Comparison of ENCODE assay signal across 20 cellular contexts in the genomic region with DNA sequence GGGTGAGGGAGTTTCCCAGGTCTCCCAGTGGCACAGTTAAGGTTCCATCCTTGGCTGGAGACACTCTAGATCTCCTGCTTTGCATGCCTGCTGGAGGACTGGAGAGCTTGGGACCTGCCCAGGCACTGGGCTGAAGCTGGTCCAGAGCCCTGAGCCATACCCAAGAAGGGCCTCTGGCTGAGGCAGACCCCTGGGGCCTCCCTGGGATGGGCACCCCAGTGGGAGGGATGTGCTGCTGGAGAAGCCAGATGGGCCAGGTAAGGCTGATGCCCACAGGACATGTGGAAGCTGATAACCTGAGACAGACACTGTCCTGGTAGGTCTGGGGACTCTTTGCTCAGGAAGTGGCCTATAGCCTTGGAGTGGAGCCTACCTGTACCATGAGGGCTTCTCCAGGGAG.
"Had no signal": no experiment of that assay in that cellular context is flagged by ENCODE, and none has a peak within 500 bp of the region (broad histone marks: within the 10 kb centered on the region; RNA-seq: fewer than 3 reads in every experiment).

No MANE protein-coding gene starts in this region.

- H3K9me3 Mint-ChIP-seq: immature natural killer cell had no signal

- ATAC-seq: gastrocnemius medialis, left cardiac atrium, left lung, left ventricle myocardium superior, lower lobe of right lung had no signal

- H3K36me3 Mint-ChIP-seq: immature natural killer cell had no signal

- H3K9me3 ChIP-seq: esophagus squamous epithelium, gastrocnemius medialis, heart left ventricle, left lung, lower lobe of right lung had no signal

- H3K4me3 ChIP-seq: coronary artery, dorsolateral prefrontal cortex, esophagus squamous epithelium, gastrocnemius medialis, heart left ventricle, hepatocyte, left lung, lower lobe of right lung had no signal

- H3K4me3 Mint-ChIP-seq: immature natural killer cell had no signal

- H3K4me1 ChIP-seq: gastrocnemius medialis, heart left ventricle, left lung, lower lobe of right lung had no signal

- H3K27me3 ChIP-seq: gastrocnemius medialis, left lung had no signal

- H3K36me3 ChIP-seq: esophagus squamous epithelium, gastrocnemius medialis, heart left ventricle, left lung, lower lobe of right lung had no signal

- H3K27ac ChIP-seq: coronary artery, dorsolateral prefrontal cortex, esophagus squamous epithelium, gastrocnemius medialis, heart left ventricle, hepatocyte, left lung, lower lobe of right lung had no signal

- H3K27ac Mint-ChIP-seq: immature natural killer cell had no signal

- H3K4me1 Mint-ChIP-seq: immature natural killer cell had no signal

- DNase-seq: dermis blood vessel endothelial cell; dorsolateral prefrontal cortex; effector CD4-positive, alpha-beta T cell; effector memory CD4-positive, alpha-beta T cell; esophagus squamous epithelium; foreskin fibroblast; foreskin melanocyte; gastrocnemius medialis; heart left ventricle; hypothalamus; immature natural killer cell; islet precursor cell; left cardiac atrium; left lung; left ventricle myocardium superior; lower lobe of right lung; mesenchymal stem cell; midbrain had no signal
